14 cellular contexts compared by ENCODE assay signal in genomic region chr11:122720482-122720881, GRCh38.
DNase-seq lines count a peak whose midpoint lies in the region; ATAC-seq, FAIRE-seq and TF ChIP-seq lines count a peak whose summit lies in the region.
"Had no signal": no experiment of that assay in that cellular context is flagged by ENCODE, and none has a peak within 500 bp of the region (broad histone marks: within the 10 kb centered on the region; RNA-seq: fewer than 3 reads in every experiment).

No MANE protein-coding gene starts in this region.

- H3K27me3 Mint-ChIP-seq in endodermal cell (ENCODE audit: insufficient read depth) = peaks cover 9% of the 10 kb centered on the region
- H3K27me3 Mint-ChIP-seq in glutamatergic neuron (ENCODE audit: unreplicated experiment) = no peaks in the 10 kb centered on the region

- H3K4me1 ChIP-seq in PC-3 (ENCODE audit: insufficient read depth, low read length) = peaks cover 45% of the 10 kb centered on the region
- H3K4me1 ChIP-seq in endodermal cell (ENCODE audit: control insufficient read depth, insufficient read depth, low read length) = peaks cover 5% of the 10 kb centered on the region
- H3K4me1 ChIP-seq in osteoblast (ENCODE audit: insufficient read depth, low read length) = peaks cover 44% of the 10 kb centered on the region

- ATAC-seq in PC-3 = no peak
- ATAC-seq: GM23338, left cardiac atrium had no signal

- H3K4me3 Mint-ChIP-seq in endodermal cell (no peak overlapping the region), glutamatergic neuron (ENCODE audit: unreplicated experiment) (no peak overlapping the region)
- H3K4me3 Mint-ChIP-seq: GM23338 had no signal

- CTCF ChIA-PET in PC-3 (lab: Charles Lee) = interaction anchor here (0.6 kb wide), 2 partner anchors 8 to 10 kb away, joined by 3 to 5 read pairs; no protein-coding TSS in a partner anchor

- peak overlapping the region; percentile 67 for H3K27ac Mint-ChIP-seq in endodermal cell
- no peak overlapping the region for H3K27ac Mint-ChIP-seq in glutamatergic neuron (ENCODE audit: unreplicated experiment)
- H3K27ac Mint-ChIP-seq: GM23338 had no signal

- H3K4me3 ChIP-seq in PC-3 (ENCODE audit: low read length) = no peak overlapping the region
- no peak overlapping the region for H3K4me3 ChIP-seq in endodermal cell (ENCODE audit: low read length)
- no peak overlapping the region for H3K4me3 ChIP-seq in osteoblast (ENCODE audit: insufficient read depth, low read length)
- H3K4me3 ChIP-seq: GM23338 had no signal

- H3K36me3 ChIP-seq in PC-3 (ENCODE audit: low read depth, low read length) = no peaks in the 10 kb centered on the region
- no peaks in the 10 kb centered on the region for H3K36me3 ChIP-seq in endodermal cell (ENCODE audit: control insufficient read depth, insufficient read depth, low read length)
- no peaks in the 10 kb centered on the region for H3K36me3 ChIP-seq in osteoblast (ENCODE audit: insufficient read depth, low read length)

- DNase-seq in ELR (ENCODE audit: low read depth) (peak; percentile 49), PC-3 (peak; percentile 33), endodermal cell (no peak), osteoblast (ENCODE audit: insufficient read length, low spot score, missing footprints) (no peak), DMS153 treated with DMSO at 0.1 percent for 48 hours (lab: John Stamatoyannopoulos, UW; ENCODE audit: unreplicated experiment) (no peak), glutamatergic neuron (no peak), RCC 7860 (ENCODE audit: low spot score) (no peak)
- DNase-seq: activated naive CD4-positive, alpha-beta T cell treated with Interleukin-2 at 50 U/mL for 16 hours; central memory CD4-positive, alpha-beta T cell; GF-D8; left cardiac atrium had no signal

- no peak for TF ChIP-seq CTCF in PC-3 (conservative IDR thresholded peaks at IDR 0.05; ENCODE audit: low read depth, low read length)
- no peak for TF ChIP-seq CTCF in endodermal cell (conservative IDR thresholded peaks at IDR 0.05)
- TF ChIP-seq CTCF in osteoblast (IDR thresholded peaks at IDR 0.05; ENCODE audit: extremely low read depth, low read depth, low read length) = no peak
- TF ChIP-seq CTCF in glutamatergic neuron (IDR thresholded peaks at IDR 0.05; ENCODE audit: partially characterized antibody, unreplicated experiment) = no peak

- 77 to 80% methylated on average over 2 to 3 of the region's 3 CpGs for WGBS in endodermal cell (ENCODE audit: insufficient coverage in 1 of 2, insufficient read length in 1 of 2), 2 experiments

- H3K9me3 Mint-ChIP-seq in endodermal cell = no peaks in the 10 kb centered on the region
- H3K9me3 Mint-ChIP-seq in glutamatergic neuron (ENCODE audit: unreplicated experiment) = peaks cover 7% of the 10 kb centered on the region
- H3K9me3 Mint-ChIP-seq: GM23338 had no signal

- no peaks in the 10 kb centered on the region for H4K20me1 ChIP-seq in PC-3 (ENCODE audit: low read length)
- H4K20me1 ChIP-seq in osteoblast (ENCODE audit: insufficient read depth, low read length) = peaks cover 5% of the 10 kb centered on the region

- H2AFZ ChIP-seq in PC-3 (ENCODE audit: low read length) (no peak overlapping the region), osteoblast (ENCODE audit: low read length) (no peak overlapping the region)
- H2AFZ ChIP-seq: GM23338 had no signal

- H3K9me2 ChIP-seq in PC-3 (replicated peaks; ENCODE audit: low read length) = no peaks in the 10 kb centered on the region

- no peaks in the 10 kb centered on the region for H3F3A ChIP-seq in PC-3 (ENCODE audit: low read length, unreplicated experiment)

- no peak overlapping the region for H3K27ac ChIP-seq in PC-3 (ENCODE audit: low read length)
- H3K27ac ChIP-seq in endodermal cell (ENCODE audit: low read depth, low read length) = no peak overlapping the region
- peak overlapping the region; percentile 85 for H3K27ac ChIP-seq in osteoblast (ENCODE audit: low read depth, low read length)
- H3K27ac ChIP-seq: C4-2B, VCaP had no signal

- H3K9ac ChIP-seq in PC-3 (ENCODE audit: low read length) (no peak overlapping the region), endodermal cell (ENCODE audit: extremely low read depth, low read length, poor library complexity, severe bottlenecking) (no peak overlapping the region)

- intact Hi-C loops in PC-3 (cut with micrococcal nuclease) = no loop called here

- H3K4me2 ChIP-seq in PC-3 (ENCODE audit: low read length) = no peak overlapping the region
- H3K4me2 ChIP-seq in osteoblast (ENCODE audit: insufficient read depth, low read length) = no peak overlapping the region
- H3K4me2 ChIP-seq: GM23338 had no signal

- BruUV-seq in PC-3 (replicated peaks; lab: Mats Ljungman, UMichigan) = no TSS peak

- H3K36me3 Mint-ChIP-seq in endodermal cell (ENCODE audit: low read depth) (no peaks in the 10 kb centered on the region), glutamatergic neuron (ENCODE audit: unreplicated experiment) (no peaks in the 10 kb centered on the region)

- FAIRE-seq in RCC 7860 (lab: Jason Lieb, UNC) = no peak

- H3K4me1 Mint-ChIP-seq in endodermal cell (peaks cover 16% of the 10 kb centered on the region), glutamatergic neuron (ENCODE audit: low read depth, unreplicated experiment) (peaks cover 5% of the 10 kb centered on the region)

- H3K79me2 ChIP-seq in PC-3 (ENCODE audit: low read length) = peaks cover 38% of the 10 kb centered on the region
- H3K79me2 ChIP-seq in osteoblast (ENCODE audit: insufficient read depth, low read length) = peaks cover 81% of the 10 kb centered on the region

- no peaks in the 10 kb centered on the region for H3K27me3 ChIP-seq in PC-3 (ENCODE audit: low read length)
- H3K27me3 ChIP-seq in endodermal cell (ENCODE audit: control insufficient read depth, insufficient read depth, low read length, poor library complexity, severe bottlenecking) = no peaks in the 10 kb centered on the region
- no peaks in the 10 kb centered on the region for H3K27me3 ChIP-seq in osteoblast (ENCODE audit: insufficient read depth, low read length)

- no peaks in the 10 kb centered on the region for H3K9me3 ChIP-seq in PC-3 (ENCODE audit: low read length)
- no peaks in the 10 kb centered on the region for H3K9me3 ChIP-seq in endodermal cell (ENCODE audit: control insufficient read depth, low read length)
- no peaks in the 10 kb centered on the region for H3K9me3 ChIP-seq in osteoblast (ENCODE audit: low read depth, low read length)

- POLR2A ChIA-PET in PC-3 (lab: Charles Lee; ENCODE audit: unreplicated experiment) = no interaction called here

Comparison
In these comparisons a context has a peak if more than half of its experiments do, and no peak if none do; other contexts are left out.
1. DNase-seq: peak in ELR (single experiment) and PC-3 (single experiment); none in endodermal cell (single experiment), osteoblast (single experiment), DMS153 treated with DMSO at 0.1 percent for 48 hours (single experiment), glutamatergic neuron (single experiment) and RCC 7860 (single experiment).